In genomic region chr5:141123396-141124135, GRCh38 we compare ENCODE assay signal across 3 cellular contexts. TPM values are rescaled to one million over a fixed set of nuclear protein-coding genes. Genes with fewer than 3 reads are reported as not detected.
"Had no signal": no experiment of that assay in that cellular context is flagged by ENCODE, and none has a peak within 500 bp of the region (broad histone marks: within the 10 kb centered on the region; RNA-seq: fewer than 3 reads in every experiment).

No MANE protein-coding gene starts in this region.

RNA-seq across cellular contexts. Expression of gene PCDHB4, which starts 1.9 kb away (rescaled TPM):
- total RNA-seq: K562 had no signal
- polyA plus RNA-seq: K562 had no signal

RNA-seq across cellular contexts. Expression of gene PCDHB5, which starts 11.4 kb away (rescaled TPM):
- total RNA-seq: K562, M059J had no signal
- polyA plus RNA-seq: K562 had no signal

RNA-seq across cellular contexts. Expression of gene PCDHB3, which starts 23.3 kb away (rescaled TPM):
- total RNA-seq: K562 had no signal
- polyA plus RNA-seq: K562 had no signal

RNA-seq across cellular contexts. Expression of gene PCDHB6, which starts 26.3 kb away (rescaled TPM):
- total RNA-seq: K562, PC-3 had no signal
- polyA plus RNA-seq: K562 had no signal
